Comparison of ENCODE assay signal across 7 cellular contexts in the genomic region with DNA sequence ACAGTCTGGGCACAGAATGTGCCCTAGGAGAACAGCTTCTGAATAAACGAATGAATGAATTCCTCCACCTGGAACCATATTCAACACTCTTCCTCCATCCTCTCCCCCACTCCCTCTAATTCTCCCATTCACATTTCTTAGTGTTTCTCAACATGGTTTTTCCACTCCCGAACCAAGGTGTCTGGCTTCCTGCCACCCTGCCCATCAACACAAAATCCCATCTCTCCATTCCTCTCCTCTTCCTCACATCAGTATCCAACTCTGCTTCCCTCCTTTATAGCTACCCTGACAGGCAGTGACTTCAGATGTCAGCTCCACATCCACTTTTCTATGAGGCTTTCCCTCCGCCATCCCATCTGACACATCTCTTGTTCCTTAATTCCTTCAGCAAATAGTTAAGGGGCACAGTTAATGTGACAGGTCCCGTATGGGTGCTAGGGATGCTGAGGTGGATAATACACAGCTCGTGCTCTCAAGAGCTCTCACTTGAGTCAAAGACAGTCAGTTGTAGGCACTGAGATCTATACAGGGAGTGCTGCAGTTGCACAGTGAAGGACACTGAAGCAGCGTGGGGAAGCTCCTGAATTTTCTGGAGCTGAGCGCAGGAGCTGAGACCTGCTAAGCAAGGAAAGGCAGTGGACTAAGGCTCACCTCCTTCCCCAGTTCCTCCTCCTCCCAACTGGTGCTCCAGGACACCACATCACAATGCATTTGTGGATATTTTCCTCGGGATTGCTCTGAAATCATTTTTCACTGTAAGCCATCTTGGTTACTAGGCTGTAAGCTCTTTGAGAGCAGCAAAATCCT.
DNase-seq lines count a peak whose midpoint lies in the region; ATAC-seq and TF ChIP-seq lines count a peak whose summit lies in the region.
"Had no signal": no experiment of that assay in that cellular context is flagged by ENCODE, and none has a peak within 500 bp of the region (broad histone marks: within the 10 kb centered on the region; RNA-seq: fewer than 3 reads in every experiment).

No MANE protein-coding gene starts in this region.

- ATAC-seq in GM19395 (IDR thresholded peaks at IDR 0.05; ENCODE audit: unreplicated experiment), result no peak

- TF ChIP-seq CTCF in AG09309 (IDR thresholded peaks at IDR 0.05; ENCODE audit: control insufficient read depth, insufficient read depth, low read depth, low read length, missing control alignments), result no peak
- no peak for TF ChIP-seq CTCF in WI38 (IDR thresholded peaks at IDR 0.05; ENCODE audit: low read depth, low read length)

- H3K4me3 ChIP-seq in AG09309 (ENCODE audit: control insufficient read depth, low read depth, low read length) (peak overlapping the region; percentile 63), WI38 (ENCODE audit: low read depth, low read length) (peak overlapping the region; percentile 99)

- DNase-seq in AG09309 (ENCODE audit: low read depth), result no peak
- DNase-seq in medulla oblongata (ENCODE audit: extremely low spot score), result peak; percentile 25
- DNase-seq in amniotic stem cell (lab: John Stamatoyannopoulos, UW), result no peak
- no peak for DNase-seq in NCI-H146 (lab: John Stamatoyannopoulos, UW)
- DNase-seq: NCI-H2227 treated with DMSO at 0.1 percent for 48 hours had no signal
